19 cellular contexts compared by ENCODE assay signal in the genomic region with DNA sequence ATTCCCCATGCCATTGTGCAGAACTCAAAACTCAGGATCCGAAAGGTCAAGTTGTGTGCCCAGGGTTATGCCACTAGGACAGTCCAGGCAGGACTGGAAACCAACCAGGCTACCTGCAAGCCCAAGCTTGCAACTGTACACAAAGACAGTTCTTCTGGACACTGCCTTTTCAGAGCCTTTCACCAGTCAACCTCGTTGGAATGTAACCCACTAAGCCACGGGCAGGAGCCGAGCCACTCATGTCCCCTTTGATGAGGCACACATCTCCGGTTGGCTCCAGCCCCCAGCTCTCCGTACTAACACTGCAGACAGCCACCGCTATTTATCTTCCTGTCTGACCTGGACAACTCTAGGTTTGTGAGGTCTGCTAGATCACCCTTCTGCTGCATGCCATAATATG.
DNase-seq lines count a peak whose midpoint lies in the region; ATAC-seq, FAIRE-seq and TF ChIP-seq lines count a peak whose summit lies in the region.
"Had no signal": no experiment of that assay in that cellular context is flagged by ENCODE, and none has a peak within 500 bp of the region (broad histone marks: within the 10 kb centered on the region; RNA-seq: fewer than 3 reads in every experiment).

No MANE protein-coding gene starts in this region.

- no peak overlapping the region for H2AK5ac ChIP-seq in neuronal stem cell (ENCODE audit: low read depth, low read length)

- H4K91ac ChIP-seq in neuronal stem cell (ENCODE audit: low read depth, low read length, poor library complexity): no peak overlapping the region

- no peaks in the 10 kb centered on the region for H3K79me1 ChIP-seq in neuronal stem cell (ENCODE audit: low read depth, low read length)

- ATAC-seq in GM12878: no peak
- no peak for ATAC-seq in gastrocnemius medialis
- no peak for ATAC-seq in right lobe of liver
- ATAC-seq: A549, HepG2 had no signal

- H3K27ac ChIP-seq in mammary epithelial cell (ENCODE audit: insufficient read depth, low read depth, low read length): no peak overlapping the region
- no peak overlapping the region for H3K27ac ChIP-seq in GM12878 (ENCODE audit: control insufficient read depth, insufficient read depth)
- H3K27ac ChIP-seq in neuronal stem cell (replicated peaks; ENCODE audit: low read length): no peak overlapping the region
- no peak overlapping the region for H3K27ac ChIP-seq in gastrocnemius medialis
- H3K27ac ChIP-seq in right lobe of liver: no peak overlapping the region
- H3K27ac ChIP-seq: 22Rv1, A549, C4-2B had no signal

- DNase-seq in mammary epithelial cell (peak; percentile 74), MCF 10A (ENCODE audit: unreplicated experiment) (no peak), GM12878 (ENCODE audit: low read depth, low spot score) (no peak), neuronal stem cell (ENCODE audit: low spot score) (no peak), urothelium cell line (ENCODE audit: low spot score) (no peak), gastrocnemius medialis (no peak), GOT3 (lab: John Stamatoyannopoulos, UW) (no peak), right lobe of liver (no peak)
- DNase-seq: AML-193; CD4-positive, alpha-beta T cell; DMS153; DMS79; GDM1 had no signal

- H3K9ac ChIP-seq in mammary epithelial cell (ENCODE audit: insufficient read depth, low read length) (no peak overlapping the region), GM12878 (ENCODE audit: control insufficient read depth, insufficient read depth, low read length) (no peak overlapping the region), neuronal stem cell (ENCODE audit: low read depth, low read length, poor library complexity) (no peak overlapping the region)

- POLR2A ChIA-PET in MCF 10A (lab: Yijun Ruan, JAX) (interaction anchor here (0.5 to 1.7 kb wide), 3 partner anchors 8 to 164 kb away, joined by 3 to 5 read pairs (median 4); no protein-coding TSS in a partner anchor), GM12878 (lab: Charles Lee) (no interaction called here)

- no peak for TF ChIP-seq CTCF in mammary epithelial cell (conservative IDR thresholded peaks at IDR 0.05 in 1 of 2, IDR thresholded peaks at IDR 0.05 in 1 of 2; ENCODE audit: extremely low read depth in 1 of 2, insufficient read depth in 1 of 2, low read depth in 1 of 2, low read length in 2 of 2)
- TF ChIP-seq CTCF in MCF 10A (IDR thresholded peaks at IDR 0.05; ENCODE audit: unreplicated experiment): no peak
- TF ChIP-seq CTCF in GM12878 (IDR thresholded peaks at IDR 0.05 in 2 of 3, conservative IDR thresholded peaks at IDR 0.05 in 1 of 3; ENCODE audit: control insufficient read depth in 2 of 3, extremely low read depth in 1 of 3, insufficient read depth in 1 of 3, low read depth in 3 of 3, low read length in 3 of 3): no peak
- TF ChIP-seq CTCF in gastrocnemius medialis (IDR thresholded peaks at IDR 0.05 in 4 of 5, conservative IDR thresholded peaks at IDR 0.05 in 1 of 5): no peak
- TF ChIP-seq CTCF in right lobe of liver (IDR thresholded peaks at IDR 0.05): no peak

- no peak overlapping the region for H3K27ac Mint-ChIP-seq in MCF 10A (ENCODE audit: low read depth, unreplicated experiment)
- H3K27ac Mint-ChIP-seq: CD4-positive, alpha-beta T cell; IgD-negative memory B cell had no signal

- dilution Hi-C loops in mammary epithelial cell (cut with HindIII; ENCODE audit: low sequenced_read_pairs): no loop called here

- no peak overlapping the region for H2BK120ac ChIP-seq in neuronal stem cell (ENCODE audit: low read depth, low read length)

- no peaks in the 10 kb centered on the region for H4K20me1 ChIP-seq in mammary epithelial cell (ENCODE audit: insufficient read depth, low read length)
- H4K20me1 ChIP-seq in GM12878 (ENCODE audit: control insufficient read depth, insufficient read depth): no peaks in the 10 kb centered on the region

- H3K14ac ChIP-seq in neuronal stem cell (ENCODE audit: low read length): no peak overlapping the region

- peak overlapping the region; percentile 32 for H3K23ac ChIP-seq in neuronal stem cell (ENCODE audit: low read depth, low read length, poor library complexity)

- H3K4me3 ChIP-seq in mammary epithelial cell (replicated peaks in 1 of 3; ENCODE audit: insufficient read depth in 1 of 3, low read depth in 2 of 3, low read length in 3 of 3): no peak overlapping the region
- no peak overlapping the region for H3K4me3 ChIP-seq in GM12878
- no peak overlapping the region for H3K4me3 ChIP-seq in neuronal stem cell (ENCODE audit: low read length in 2 of 2)
- no peak overlapping the region for H3K4me3 ChIP-seq in gastrocnemius medialis
- no peak overlapping the region for H3K4me3 ChIP-seq in right lobe of liver
- H3K4me3 ChIP-seq: A549, HAP-1 had no signal

- H3K27me3 ChIP-seq in mammary epithelial cell (ENCODE audit: insufficient read depth, low read length) (no peaks in the 10 kb centered on the region), GM12878 (replicated peaks in 1 of 2; ENCODE audit: control insufficient read depth in 2 of 2, insufficient read depth in 2 of 2, low read length in 1 of 2) (no peaks in the 10 kb centered on the region; a peak in 1 of 4 replicates), neuronal stem cell (ENCODE audit: control insufficient read depth in 3 of 3, insufficient read depth in 3 of 3, low read depth in 1 of 3, low read length in 3 of 3) (no peaks in the 10 kb centered on the region), gastrocnemius medialis (no peaks in the 10 kb centered on the region), right lobe of liver (no peaks in the 10 kb centered on the region)

- H4K8ac ChIP-seq in neuronal stem cell (ENCODE audit: low read depth, low read length): no peak overlapping the region

- no peak overlapping the region for H2BK15ac ChIP-seq in neuronal stem cell (ENCODE audit: low read length)

- in situ Hi-C loops in mammary epithelial cell (cut with MboI; ENCODE audit: low sequenced_read_pairs in 2 of 2): no loop called here
- in situ Hi-C loops in GM12878 (cut with MboI): no loop called here
- in situ Hi-C loops in gastrocnemius medialis (cut with MboI; ENCODE audit: low sequenced_read_pairs in 4 of 4): no loop called here

- intact Hi-C loops in mammary epithelial cell (cut with micrococcal nuclease) (no loop called here), MCF 10A (cut with micrococcal nuclease) (no loop called here), GM12878 (cut with micrococcal nuclease; ENCODE audit: unreplicated experiment) (no loop called here), gastrocnemius medialis (cut with DNase I; ENCODE audit: low total_unique reads) (no loop called here), right lobe of liver (cut with DNase I) (no loop called here)

- H3K4me1 ChIP-seq in mammary epithelial cell (ENCODE audit: insufficient read depth, low read length): peaks cover 11% of the 10 kb centered on the region
- H3K4me1 ChIP-seq in GM12878 (ENCODE audit: control insufficient read depth, insufficient read depth, low read length): no peaks in the 10 kb centered on the region
- peaks cover 0 to 5% of the 10 kb centered on the region in 2 donors for H3K4me1 ChIP-seq in neuronal stem cell (ENCODE audit: control insufficient read depth in 2 of 2, insufficient read depth in 1 of 2, low read depth in 1 of 2, low read length in 2 of 2)
- H3K4me1 ChIP-seq in gastrocnemius medialis: no peaks in the 10 kb centered on the region
- no peaks in the 10 kb centered on the region for H3K4me1 ChIP-seq in right lobe of liver
- H3K4me1 ChIP-seq: HAP-1 had no signal

- SMC1A ChIA-PET in GM12878 (lab: Charles Lee; ENCODE audit: uncharacterized antibody, unreplicated experiment): no interaction called here

- H3K9me3 Mint-ChIP-seq in MCF 10A (ENCODE audit: unreplicated experiment): peaks cover 7% of the 10 kb centered on the region
- H3K9me3 Mint-ChIP-seq: CD4-positive, alpha-beta T cell had no signal

- RAD21 ChIA-PET in GM12878 (lab: Charles Lee; ENCODE audit: unreplicated experiment): no interaction called here

- H3K79me2 ChIP-seq in mammary epithelial cell (ENCODE audit: insufficient read depth, low read length) (no peaks in the 10 kb centered on the region), GM12878 (ENCODE audit: control insufficient read depth, insufficient read depth, low read length) (no peaks in the 10 kb centered on the region)

- no peak for TF ChIP-seq EP300 in GM12878 (IDR thresholded peaks at IDR 0.05; ENCODE audit: borderline replicate concordance in 1 of 2, control insufficient read depth in 1 of 2, low read depth in 2 of 2, low read length in 2 of 2)

- TF ChIP-seq POLR2A in GM12878 (IDR thresholded peaks at IDR 0.05; ENCODE audit: low read depth, low read length) (no peak), gastrocnemius medialis (IDR thresholded peaks at IDR 0.05) (no peak), right lobe of liver (IDR thresholded peaks at IDR 0.05) (no peak)

- no peak overlapping the region for H2BK5ac ChIP-seq in neuronal stem cell (ENCODE audit: low read length)

- H3K4ac ChIP-seq in neuronal stem cell (ENCODE audit: low read length): no peak overlapping the region

- FAIRE-seq in GM12878 (lab: Jason Lieb, UNC) (no peak), urothelium cell line (lab: Jason Lieb, UNC) (peak; percentile 90)
- FAIRE-seq: A549, HepG2 had no signal

- CTCF ChIA-PET in mammary epithelial cell (lab: Charles Lee; ENCODE audit: low non-redundant PET): no interaction called here
- CTCF ChIA-PET in MCF 10A (lab: Yijun Ruan, JAX): interaction anchor here (0.6 kb wide), 1 partner anchor 882 kb away, joined by 3 read pairs; no protein-coding TSS in a partner anchor
- CTCF ChIA-PET in GM12878 (lab: Yijun Ruan, JAX): no interaction called here

- H3K36me3 ChIP-seq in mammary epithelial cell (ENCODE audit: insufficient read depth, low read length) (no peaks in the 10 kb centered on the region), GM12878 (ENCODE audit: control insufficient read depth in 2 of 2, insufficient read depth in 2 of 2, low read length in 1 of 2) (no peaks in the 10 kb centered on the region), neuronal stem cell (replicated peaks in 1 of 2; ENCODE audit: control insufficient read depth in 2 of 2, insufficient read depth in 2 of 2, low read length in 2 of 2) (peaks cover 2 to 95% of the 10 kb centered on the region in 2 donors), gastrocnemius medialis (no peaks in the 10 kb centered on the region), right lobe of liver (no peaks in the 10 kb centered on the region)
- H3K36me3 ChIP-seq: HAP-1 had no signal

- no peak overlapping the region for H3K4me3 Mint-ChIP-seq in MCF 10A (ENCODE audit: unreplicated experiment)
- H3K4me3 Mint-ChIP-seq: CD4-positive, alpha-beta T cell; IgD-negative memory B cell had no signal

- H3K36me3 Mint-ChIP-seq in MCF 10A (ENCODE audit: insufficient read depth, unreplicated experiment): no peaks in the 10 kb centered on the region
- H3K36me3 Mint-ChIP-seq: IgD-negative memory B cell had no signal

- peak overlapping the region; percentile 22 for H3K4me2 ChIP-seq in mammary epithelial cell (ENCODE audit: insufficient read depth, low read depth, low read length)
- H3K4me2 ChIP-seq in GM12878 (ENCODE audit: control insufficient read depth, insufficient read depth): no peak overlapping the region
- no peak overlapping the region for H3K4me2 ChIP-seq in neuronal stem cell (ENCODE audit: insufficient read depth, low read length, poor library complexity, severe bottlenecking)
- H3K4me2 ChIP-seq: A549 had no signal

- H3K9me3 ChIP-seq in mammary epithelial cell (replicated peaks; ENCODE audit: insufficient read depth, low read length) (peaks cover 8% of the 10 kb centered on the region), GM12878 (replicated peaks; ENCODE audit: control insufficient read depth, insufficient read depth, low read length) (no peaks in the 10 kb centered on the region; the same call in 2 of the 3 replicates), neuronal stem cell (replicated peaks in 1 of 2; ENCODE audit: control insufficient read depth in 2 of 2, insufficient read depth in 1 of 2, low read depth in 1 of 2, low read length in 2 of 2) (peaks cover 0 to 2% of the 10 kb centered on the region in 2 donors), gastrocnemius medialis (no peaks in the 10 kb centered on the region), right lobe of liver (no peaks in the 10 kb centered on the region)
- H3K9me3 ChIP-seq: HAP-1 had no signal

- peaks cover 17% of the 10 kb centered on the region for H3K4me1 Mint-ChIP-seq in MCF 10A (ENCODE audit: insufficient read depth, unreplicated experiment)
- H3K4me1 Mint-ChIP-seq: IgD-negative memory B cell had no signal

- no peaks in the 10 kb centered on the region for H3K27me3 Mint-ChIP-seq in MCF 10A (ENCODE audit: insufficient read depth, unreplicated experiment)
- H3K27me3 Mint-ChIP-seq: IgD-negative memory B cell had no signal

- H2BK12ac ChIP-seq in neuronal stem cell (ENCODE audit: low read length): no peak overlapping the region

- 14% methylated on average over 3 of the region's 7 CpGs for WGBS in mammary epithelial cell (ENCODE audit: low coverage, missing lambda C conversion rate)
- WGBS in GM12878 (ENCODE audit: insufficient coverage, insufficient replicate concordance, low lambda C conversion rate, missing lambda C conversion rate): 43% methylated on average over 7 of the region's 7 CpGs
- WGBS in neuronal stem cell (ENCODE audit: extremely low coverage in 2 of 2, insufficient read length in 2 of 2, insufficient replicate concordance in 1 of 2), 2 donors: no CpG with 5 or more reads among the region's 7 CpGs
- 71% methylated on average over 6 of the region's 7 CpGs for WGBS in right lobe of liver (ENCODE audit: insufficient coverage, low coverage, low lambda C conversion rate, missing lambda C conversion rate)

- H2AFZ ChIP-seq in mammary epithelial cell (ENCODE audit: low read depth, low read length) (no peak overlapping the region), GM12878 (ENCODE audit: control insufficient read depth, low read depth, low read length) (no peak overlapping the region), neuronal stem cell (ENCODE audit: low read length) (no peak overlapping the region)

- BruUV-seq in mammary epithelial cell (replicated peaks; lab: Mats Ljungman, UMichigan): no TSS peak
- no TSS peak for BruUV-seq in MCF 10A (replicated peaks; lab: Mats Ljungman, UMichigan)
- no TSS peak for BruUV-seq in GM12878 (replicated peaks; lab: Mats Ljungman, UMichigan)

- no peak for TF ChIP-seq RAD21 in GM12878 (IDR thresholded peaks at IDR 0.05; ENCODE audit: insufficient read depth, low read depth, low read length)

- no peak overlapping the region for H3K18ac ChIP-seq in neuronal stem cell (ENCODE audit: low read length)
